Comparison of ENCODE assay signal across 8 cellular contexts in genomic region chr11:63986156-63986931, GRCh38. TPM values are rescaled to one million over a fixed set of nuclear protein-coding genes. Genes with fewer than 3 reads are reported as not detected.
A peak's percentile ranks its signal among the peaks of the same experiment; 100 is the strongest.
DNase-seq lines count a peak whose midpoint lies in the region; ATAC-seq and TF ChIP-seq lines count a peak whose summit lies in the region.

A gene with protein sequence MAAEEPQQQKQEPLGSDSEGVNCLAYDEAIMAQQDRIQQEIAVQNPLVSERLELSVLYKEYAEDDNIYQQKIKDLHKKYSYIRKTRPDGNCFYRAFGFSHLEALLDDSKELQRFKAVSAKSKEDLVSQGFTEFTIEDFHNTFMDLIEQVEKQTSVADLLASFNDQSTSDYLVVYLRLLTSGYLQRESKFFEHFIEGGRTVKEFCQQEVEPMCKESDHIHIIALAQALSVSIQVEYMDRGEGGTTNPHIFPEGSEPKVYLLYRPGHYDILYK (plus strand): TSS chr11:63986438. CDS start chr11:63986457, 19 bp downstream.

- H3K27ac Mint-ChIP-seq in nephron, result peak within 1 kb of the TSS; percentile 86 to 97 (median 95)
- H3K27ac Mint-ChIP-seq in stimulated activated naive CD8-positive, alpha-beta T cell treated with anti-CD3 and anti-CD28 coated beads, Interleukin-15, Interleukin-2, amounts not matched to agents 100 ng/mL and 50 ng/mL, for 24 hours, result peak within 1 kb of the TSS; percentile 97

- ATAC-seq in DND-41 (ENCODE audit: insufficient read depth, low read depth), result peak; percentile 89

- peak within 1 kb of the TSS; percentile 97 to 100 (median 99) for H3K4me3 Mint-ChIP-seq in nephron
- peak within 1 kb of the TSS; percentile 96 for H3K4me3 Mint-ChIP-seq in stimulated activated naive CD8-positive, alpha-beta T cell treated with anti-CD3 and anti-CD28 coated beads, Interleukin-15, Interleukin-2, amounts not matched to agents 100 ng/mL and 50 ng/mL, for 24 hours

- H3K4me1 Mint-ChIP-seq in nephron, result peaks cover 20% of the 10 kb centered on the region
- peaks cover 29% of the 10 kb centered on the region for H3K4me1 Mint-ChIP-seq in stimulated activated naive CD8-positive, alpha-beta T cell treated with anti-CD3 and anti-CD28 coated beads, Interleukin-15, Interleukin-2, amounts not matched to agents 100 ng/mL and 50 ng/mL, for 24 hours (ENCODE audit: low read depth)

- no peak for TF ChIP-seq CTCF in DND-41 (IDR thresholded peaks at IDR 0.05; ENCODE audit: borderline replicate concordance, extremely low read depth, low read length, poor library complexity, severe bottlenecking)
- no peak for TF ChIP-seq CTCF in Loucy (conservative IDR thresholded peaks at IDR 0.05; ENCODE audit: low read length)
- TF ChIP-seq CTCF in fibroblast of the aortic adventitia (IDR thresholded peaks at IDR 0.05; ENCODE audit: insufficient read depth, low read length), result no peak
- no peak for TF ChIP-seq CTCF in nephron (IDR thresholded peaks at IDR 0.05; ENCODE audit: unreplicated experiment in 3 of 3)

- H3K4me1 ChIP-seq in DND-41 (ENCODE audit: insufficient read depth, low read length), result peaks cover 40% of the 10 kb centered on the region
- H3K4me1 ChIP-seq in Loucy (ENCODE audit: insufficient read depth, low read length, poor library complexity, severe bottlenecking), result peaks cover 26% of the 10 kb centered on the region

- H3K27me3 ChIP-seq in DND-41 (ENCODE audit: insufficient read depth, low read length, poor library complexity), result no peaks in the 10 kb centered on the region
- H3K27me3 ChIP-seq in Loucy (ENCODE audit: insufficient read depth, low read length, poor library complexity, severe bottlenecking), result no peaks in the 10 kb centered on the region

- H2AFZ ChIP-seq in DND-41 (ENCODE audit: low read depth, low read length), result peak within 1 kb of the TSS; percentile 90
- H2AFZ ChIP-seq in Loucy (ENCODE audit: low read length), result peak within 1 kb of the TSS; percentile 82

- H4K20me1 ChIP-seq in DND-41 (ENCODE audit: insufficient read depth, low read length), result peaks cover 35% of the 10 kb centered on the region; the same call in 1 of the 2 replicates
- peaks cover 17% of the 10 kb centered on the region for H4K20me1 ChIP-seq in Loucy (ENCODE audit: insufficient read depth, low read length, poor library complexity, severe bottlenecking)

- H3K79me2 ChIP-seq in DND-41 (ENCODE audit: insufficient read depth, low read length) (peaks cover 74% of the 10 kb centered on the region), Loucy (ENCODE audit: insufficient read depth, low read length) (peaks cover 41% of the 10 kb centered on the region)

- peaks cover 24% of the 10 kb centered on the region for H3K36me3 Mint-ChIP-seq in nephron (ENCODE audit: low read depth)
- H3K36me3 Mint-ChIP-seq in stimulated activated naive CD8-positive, alpha-beta T cell treated with anti-CD3 and anti-CD28 coated beads, Interleukin-15, Interleukin-2, amounts not matched to agents 100 ng/mL and 50 ng/mL, for 24 hours (ENCODE audit: low read depth), result peaks cover 18% of the 10 kb centered on the region

- peaks cover 41% of the 10 kb centered on the region for H3K36me3 ChIP-seq in DND-41 (ENCODE audit: insufficient read depth, low read length)
- H3K36me3 ChIP-seq in Loucy (ENCODE audit: insufficient read depth, low read length), result peaks cover 4% of the 10 kb centered on the region; the same call in 1 of the 2 replicates

- no peaks in the 10 kb centered on the region for H3K9me2 ChIP-seq in Loucy (replicated peaks; ENCODE audit: low read depth, low read length)

- H3K27me3 Mint-ChIP-seq in nephron (ENCODE audit: low read depth), result no peaks in the 10 kb centered on the region
- no peaks in the 10 kb centered on the region for H3K27me3 Mint-ChIP-seq in stimulated activated naive CD8-positive, alpha-beta T cell treated with anti-CD3 and anti-CD28 coated beads, Interleukin-15, Interleukin-2, amounts not matched to agents 100 ng/mL and 50 ng/mL, for 24 hours

- H3K9me3 ChIP-seq in DND-41 (ENCODE audit: insufficient read depth, low read length, severe bottlenecking), result no peaks in the 10 kb centered on the region
- no peaks in the 10 kb centered on the region for H3K9me3 ChIP-seq in Loucy (ENCODE audit: insufficient read depth, low read depth, low read length)

- H3K9ac ChIP-seq in DND-41 (ENCODE audit: low read depth, low read length) (peak within 1 kb of the TSS; percentile 95), Loucy (ENCODE audit: low read depth, low read length, poor library complexity, severe bottlenecking) (peak within 1 kb of the TSS; percentile 88)

- H3K4me3 ChIP-seq in DND-41 (ENCODE audit: low read depth in 1 of 2, low read length in 2 of 2), result peak within 1 kb of the TSS; percentile 89 to 94
- H3K4me3 ChIP-seq in Loucy (ENCODE audit: low read length, poor library complexity, severe bottlenecking), result peak within 1 kb of the TSS; percentile 85
- H3K4me3 ChIP-seq in fibroblast of the aortic adventitia (ENCODE audit: low read depth, low read length), result peak within 1 kb of the TSS; percentile 91

- no peaks in the 10 kb centered on the region for H3K9me3 Mint-ChIP-seq in nephron
- no peaks in the 10 kb centered on the region for H3K9me3 Mint-ChIP-seq in stimulated activated naive CD8-positive, alpha-beta T cell treated with anti-CD3 and anti-CD28 coated beads, Interleukin-15, Interleukin-2, amounts not matched to agents 100 ng/mL and 50 ng/mL, for 24 hours

- peak within 1 kb of the TSS; percentile 90 for H3K27ac ChIP-seq in DND-41 (ENCODE audit: low read length)

- no peaks in the 10 kb centered on the region for H3F3A ChIP-seq in Loucy (ENCODE audit: low read depth)

- peak; percentile 91 for DNase-seq in DND-41
- DNase-seq in GOT3 (lab: John Stamatoyannopoulos, UW), result peak; percentile 49
- peak; percentile 95 to 98 for DNase-seq in SHP77 (lab: John Stamatoyannopoulos, UW)
- peak; percentile 78 for DNase-seq in activated effector memory CD4-positive, alpha-beta T cell treated with Interleukin-2 at 50 U/mL for 16 hours
- DNase-seq in fibroblast of the aortic adventitia (ENCODE audit: low read depth), result peak; percentile 85

- H3K4me2 ChIP-seq in DND-41 (ENCODE audit: insufficient read depth, low read length), result peak within 1 kb of the TSS; percentile 98
- peak within 1 kb of the TSS; percentile 93 for H3K4me2 ChIP-seq in Loucy (ENCODE audit: low read depth, low read length, poor library complexity, severe bottlenecking)

RNA-seq across cellular contexts. Expression of the gene that starts here (rescaled TPM):
- total RNA-seq in fibroblast of the aortic adventitia (ENCODE audit: low replicate concordance), result 5.5 and 32.4 TPM in 2 replicates

Comparison
In these comparisons a context has a peak if more than half of its experiments do, and no peak if none do; other contexts are left out.
1. Peak in every context shown above with its lines: DNase-seq, ATAC-seq, H3K4me3 ChIP-seq and H3K27ac ChIP-seq.